ENCODE assay signal across 10 cellular contexts in genomic region chr1:17545354-17545753, GRCh38. TPM values are rescaled to one million over a fixed set of nuclear protein-coding genes. Genes with fewer than 3 reads are reported as not detected.
DNase-seq lines count a peak whose midpoint lies in the region; ATAC-seq and TF ChIP-seq lines count a peak whose summit lies in the region.
"Had no signal": no experiment of that assay in that cellular context is flagged by ENCODE, and none has a peak within 500 bp of the region (broad histone marks: within the 10 kb centered on the region; RNA-seq: fewer than 3 reads in every experiment).

No MANE protein-coding gene starts in this region.

- DNase-seq in M059J (ENCODE audit: low read depth) (peak; percentile 71), coronary artery (ENCODE audit: low spot score) (no peak), left lobe of liver (ENCODE audit: low spot score) (no peak), type B pancreatic cell (ENCODE audit: extremely low spot score, unreplicated experiment) (no peak), amygdala (lab: John Stamatoyannopoulos, UW) (no peak)
- no peak for DNase-seq in activated CD4-positive, CD25-positive, alpha-beta regulatory T cell (lab: John Stamatoyannopoulos, UW)
- no peak for DNase-seq in effector memory CD8-positive, alpha-beta T cell
- DNase-seq: nucleus accumbens had no signal

- H3K36me3 Mint-ChIP-seq in type B pancreatic cell, result peaks cover 8% of the 10 kb centered on the region
- H3K36me3 Mint-ChIP-seq in effector memory CD8-positive, alpha-beta T cell (ENCODE audit: insufficient read depth), result no peaks in the 10 kb centered on the region

- H3K27ac Mint-ChIP-seq in type B pancreatic cell, result peak overlapping the region; percentile 32
- no peak overlapping the region for H3K27ac Mint-ChIP-seq in effector memory CD8-positive, alpha-beta T cell
- H3K27ac Mint-ChIP-seq: activated T-helper 2 cell treated with anti-CD3 and anti-CD28 coated beads, Interferon-gamma antibody, Interleukin-2, Interleukin-4, amounts not matched to agents 10 μg/mL and 5 μg/mL and 100 μg/mL, durations not matched to agents 14 hours and 24 hours and 36 hours; T-helper 2 cell treated with Interferon-gamma antibody and Interleukin-4, amounts not matched to agents 5 μg/mL and 100 μg/mL, for 36 hours had no signal

- no peak for TF ChIP-seq CTCF in coronary artery (IDR thresholded peaks at IDR 0.05)
- no peak for TF ChIP-seq CTCF in type B pancreatic cell (conservative IDR thresholded peaks at IDR 0.05)

- peak overlapping the region; percentile 97 to 100 for H3K27ac ChIP-seq in coronary artery

- peak overlapping the region; percentile 45 for H3K4me3 ChIP-seq in coronary artery

- H3K27me3 Mint-ChIP-seq in type B pancreatic cell, result no peaks in the 10 kb centered on the region
- peaks cover 49 to 79% of the 10 kb centered on the region in 2 donors for H3K27me3 Mint-ChIP-seq in effector memory CD8-positive, alpha-beta T cell

- H3K4me1 Mint-ChIP-seq in type B pancreatic cell (ENCODE audit: unreplicated experiment), result peaks cover 25% of the 10 kb centered on the region
- no peaks in the 10 kb centered on the region for H3K4me1 Mint-ChIP-seq in effector memory CD8-positive, alpha-beta T cell (ENCODE audit: low read depth in 2 of 2)

- H3K4me3 Mint-ChIP-seq in type B pancreatic cell, result no peak overlapping the region
- H3K4me3 Mint-ChIP-seq in effector memory CD8-positive, alpha-beta T cell, result no peak overlapping the region
- H3K4me3 Mint-ChIP-seq: T-helper 2 cell treated with Interferon-gamma antibody and Interleukin-4, amounts not matched to agents 5 μg/mL and 100 μg/mL, for 36 hours had no signal

- no peaks in the 10 kb centered on the region for H3K9me3 Mint-ChIP-seq in type B pancreatic cell
- H3K9me3 Mint-ChIP-seq in effector memory CD8-positive, alpha-beta T cell, result no peaks in the 10 kb centered on the region
- H3K9me3 Mint-ChIP-seq: activated T-helper 2 cell treated with anti-CD3 and anti-CD28 coated beads, Interferon-gamma antibody, Interleukin-2, Interleukin-4, amounts not matched to agents 10 μg/mL and 5 μg/mL and 100 μg/mL, durations not matched to agents 14 hours and 24 hours and 36 hours; T-helper 2 cell treated with Interferon-gamma antibody and Interleukin-4, amounts not matched to agents 5 μg/mL and 100 μg/mL, for 36 hours had no signal

- peak; percentile 22 for ATAC-seq in left lobe of liver
- ATAC-seq in effector memory CD8-positive, alpha-beta T cell (replicated peaks), result no peak

RNA-seq across cellular contexts. Expression of gene ARHGEF10L, which starts 5.9 kb away (rescaled TPM):
- 4.4 and 6.8 TPM in 2 replicates for total RNA-seq in M059J (2014; rRNA removed; shearing (Covaris generic))
- total RNA-seq in left lobe of liver, result 126 TPM
- total RNA-seq in type B pancreatic cell (ENCODE audit: low replicate concordance), result 36.0 and 48.0 TPM in 2 replicates
